ENCODE assay signal across 8 cellular contexts in the genomic region with DNA sequence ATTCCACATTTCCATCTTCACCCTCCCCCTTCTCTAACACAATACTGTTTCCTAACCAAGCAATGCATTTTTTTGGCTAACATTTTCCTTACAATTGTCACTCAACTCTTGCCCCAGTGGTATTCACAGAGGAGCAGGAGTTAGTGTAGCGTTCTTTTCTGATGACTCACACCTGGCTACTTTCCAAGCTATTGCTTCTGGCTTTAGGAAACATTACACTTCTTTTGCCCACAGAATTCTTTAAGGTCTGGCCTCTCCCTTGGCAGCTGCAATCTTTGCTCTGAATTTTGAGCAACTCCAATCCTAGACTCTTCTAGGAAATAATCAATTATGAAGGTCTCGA. TPM values are rescaled to one million over a fixed set of nuclear protein-coding genes. Genes with fewer than 3 reads are reported as not detected.
DNase-seq lines count a peak whose midpoint lies in the region; ATAC-seq lines count a peak whose summit lies in the region.

No MANE protein-coding gene starts in this region.

- in situ Hi-C loops in SK-MEL-5 (cut with HindIII; ENCODE audit: low pct_unique_long_range_greater_than_20kb, low sequenced_read_pairs), result no loop called here

- no peak for ATAC-seq in GM19463 (IDR thresholded peaks at IDR 0.05; ENCODE audit: unreplicated experiment)
- no peak for ATAC-seq in HG03571 (IDR thresholded peaks at IDR 0.05; ENCODE audit: unreplicated experiment)

- DNase-seq in HPDE6-E6E7 (ENCODE audit: extremely low spot score) (peak; percentile 66), SK-MEL-5 (ENCODE audit: low read depth, low spot score) (peak; percentile 68), glomerular endothelial cell (ENCODE audit: extremely low read depth, low read depth, low spot score) (peak; percentile 100), smooth muscle cell of the brain vasculature (ENCODE audit: low read depth, low spot score) (peak; percentile 92), NOMO-1 (lab: John Stamatoyannopoulos, UW; ENCODE audit: unreplicated experiment in 2 of 2) (no peak), HuH-7.5 (ENCODE audit: low spot score) (no peak)

RNA-seq across cellular contexts. Expression of a gene that starts 27.5 kb away (rescaled TPM):
- total RNA-seq in SK-MEL-5 (2014; rRNA removed; shearing (Covaris generic)), result 3.0 and 5.4 TPM in 2 replicates
- 1.5 and 2.1 TPM in 2 replicates for polyA plus RNA-seq in SK-MEL-5 (2015; cell fraction: cytosol; rRNA removed)
- polyA plus RNA-seq in SK-MEL-5 (2015; cell fraction: nucleus; rRNA removed), result 1.3 and 1.8 TPM in 2 replicates
- 10.9 and 13.7 TPM in 2 replicates for total RNA-seq in glomerular endothelial cell

Comparison
In these comparisons a context has a peak if more than half of its experiments do, and no peak if none do; other contexts are left out.
1. DNase-seq: peak in HPDE6-E6E7 (single experiment), SK-MEL-5 (single experiment), glomerular endothelial cell (single experiment) and smooth muscle cell of the brain vasculature (single experiment); none in NOMO-1 (0 of 2) and HuH-7.5 (single experiment).